9 cellular contexts compared by ENCODE assay signal in the genomic region with DNA sequence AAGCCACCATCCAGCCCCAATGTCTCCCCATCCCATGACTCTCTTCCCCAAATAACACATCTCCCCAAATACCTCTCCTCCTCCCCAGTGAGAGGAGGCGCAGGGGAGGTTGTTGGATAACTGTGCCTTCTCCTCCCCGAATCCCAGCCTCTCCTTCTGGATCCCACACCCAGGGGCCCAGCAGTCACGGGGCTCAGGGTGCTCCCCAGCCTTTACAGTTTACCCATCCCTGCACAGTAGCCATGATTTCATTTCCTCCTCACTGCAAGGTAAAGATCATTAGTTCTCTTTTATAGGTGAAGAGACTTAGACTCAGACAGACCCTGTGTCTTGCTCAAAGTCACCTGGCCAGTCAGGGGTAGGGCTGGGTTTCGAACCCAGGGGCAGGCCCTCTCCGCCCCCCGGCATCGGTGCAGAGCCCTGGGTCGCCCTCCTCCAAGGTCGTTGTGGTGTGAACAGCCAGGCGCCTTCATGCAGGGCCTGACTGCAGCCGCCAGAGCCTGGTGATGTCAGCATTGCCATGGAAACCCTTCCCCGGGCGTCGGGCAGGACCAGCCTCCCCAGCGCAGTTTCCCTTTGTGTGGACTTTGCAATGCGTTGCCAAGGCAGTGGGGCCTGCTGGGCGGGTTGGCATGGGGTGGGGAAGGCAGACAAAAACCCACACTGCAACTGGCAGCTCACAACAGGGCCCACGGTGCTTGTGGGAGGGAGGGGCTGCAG. TPM values are rescaled to one million over a fixed set of nuclear protein-coding genes. Genes with fewer than 3 reads are reported as not detected.
DNase-seq lines count a peak whose midpoint lies in the region; ATAC-seq, FAIRE-seq and TF ChIP-seq lines count a peak whose summit lies in the region.
"Had no signal": no experiment of that assay in that cellular context is flagged by ENCODE, and none has a peak within 500 bp of the region (broad histone marks: within the 10 kb centered on the region; RNA-seq: fewer than 3 reads in every experiment).

No MANE protein-coding gene starts in this region.

- H3K4me3 ChIP-seq in pancreas, result no peak overlapping the region
- no peak overlapping the region for H3K4me3 ChIP-seq in testis

- TF ChIP-seq POLR2A in testis (IDR thresholded peaks at IDR 0.05), result no peak

- TF ChIP-seq CTCF in pancreas (IDR thresholded peaks at IDR 0.05) (no peak), testis (IDR thresholded peaks at IDR 0.05) (no peak)

- ATAC-seq in GM18502 (IDR thresholded peaks at IDR 0.05; ENCODE audit: poor library complexity, unreplicated experiment), result peak; percentile 63
- ATAC-seq in T-cell (replicated peaks in 1 of 4), result peak; percentile 80 to 96 (median 90)
- peak; percentile 81 to 92 (median 84) for ATAC-seq in pancreas
- no peak for ATAC-seq in HG03025 (IDR thresholded peaks at IDR 0.05; ENCODE audit: low FRiP score, unreplicated experiment)

- H3K27ac ChIP-seq in pancreas, result peak overlapping the region; percentile 87 to 90 (median 88)
- no peak overlapping the region for H3K27ac ChIP-seq in testis

- peaks cover 49 to 63% (median 57%) of the 10 kb centered on the region in 3 donors for H3K4me1 Mint-ChIP-seq in T-cell

- peak overlapping the region; percentile 53 to 67 (median 55) for H3K4me3 Mint-ChIP-seq in T-cell

- H3K27me3 ChIP-seq in pancreas, result no peaks in the 10 kb centered on the region
- H3K27me3 ChIP-seq in testis, result no peaks in the 10 kb centered on the region

- WGBS in pancreas, 2 donors, result 11 to 15% methylated on average over 18 of the region's 18 CpGs
- WGBS in testis, 2 donors, result 60 to 79% methylated on average over 8 to 11 of the region's 18 CpGs

- no peak for FAIRE-seq in pancreas (lab: Jason Lieb, UNC)
- FAIRE-seq: endometrium had no signal

- H3K27me3 Mint-ChIP-seq in T-cell, result no peaks in the 10 kb centered on the region

- H3K9me3 ChIP-seq in pancreas, result no peaks in the 10 kb centered on the region
- H3K9me3 ChIP-seq in testis, result no peaks in the 10 kb centered on the region

- H3K4me1 ChIP-seq in pancreas (peaks cover 52 to 57% (median 53%) of the 10 kb centered on the region in 3 donors), testis (peaks cover 8% of the 10 kb centered on the region)

- H3K36me3 ChIP-seq in pancreas (no peaks in the 10 kb centered on the region), testis (ENCODE audit: low read depth, missing control alignments) (no peaks in the 10 kb centered on the region)

- H3K36me3 Mint-ChIP-seq in T-cell, result no peaks in the 10 kb centered on the region

- CTCF ChIA-PET in T-cell (lab: Charles Lee), result interaction anchor here in 1 of 2 donors (0.6 kb wide), 1 partner anchor 59 kb away, joined by 3 read pairs; no protein-coding TSS in a partner anchor

- H3K27ac Mint-ChIP-seq in T-cell, result peak overlapping the region; percentile 97 to 98

- intact Hi-C loops in head of caudate nucleus (cut with DNase I) (no loop called here), pancreas (cut with DNase I) (loop anchor here in 1 of 3 donors (10.0 kb wide), 1 partner anchor 55 kb away; the partner anchor contains the start of gene TOB1), testis (cut with DNase I; ENCODE audit: low total_unique reads) (no loop called here)

- POLR2A ChIA-PET in T-cell (lab: Charles Lee), result interaction anchor here (0.7 to 3.1 kb wide), 3 partner anchors 45 to 53 kb away, joined by 3 to 19 read pairs (median 19); partner anchors contain the start of gene TOB1 (in 2 of the 2)

- DNase-seq in NCI-H1105 (lab: John Stamatoyannopoulos, UW), result peak; percentile 92
- peak; percentile 40 to 94 (median 86) for DNase-seq in T-cell
- DNase-seq in amniotic stem cell (lab: John Stamatoyannopoulos, UW), result peak; percentile 65
- DNase-seq in head of caudate nucleus, result peak; percentile 89 to 99 (median 96)
- peak; percentile 88 to 99 (median 97) for DNase-seq in pancreas
- DNase-seq in testis, result peak; percentile 85

- H3K9me3 Mint-ChIP-seq in T-cell, result no peaks in the 10 kb centered on the region

RNA-seq across cellular contexts. Expression of gene TOB1, which starts 53.3 kb away (rescaled TPM):
- total RNA-seq in T-cell (100 to 1,000 TPM in 2 of 5 donors, 10 to 100 TPM in 3; 75.4 to 310 (median 92.6) TPM), pancreas (100 to 1,000 TPM in 3 of 6 donors, 10 to 100 TPM in 3; 65.9 to 157 (median 99.0) TPM), testis (10 to 100 TPM; 18.4 to 26.1 TPM)
- polyA plus RNA-seq in pancreas (10 to 100 TPM; 33.1 to 45.8 TPM), testis (ENCODE audit: insufficient read depth, low read depth, low replicate concordance) (42.8 TPM)

Comparison
In these comparisons a context has a peak if more than half of its experiments do, and no peak if none do; other contexts are left out.
1. H3K27ac ChIP-seq: peak in pancreas (4 of 4); none in testis (0 of 2).
2. Peak in every context shown above with its lines, with median percentiles within 50 percentile points of each other: DNase-seq.